1 cellular context compared by ENCODE assay signal in genomic region chr19:4380254-4380727, GRCh38.
TF ChIP-seq lines count a peak whose summit lies in the region.

No MANE protein-coding gene starts in this region.

TF ChIP-seq in K562, 482 proteins besides CTCF, POLR2A, EP300 and RAD21:
- TF ChIP-seq PKNOX1 (IDR thresholded peaks at IDR 0.05) (peak; percentile 59; the same call in 1 of the 2 replicates), KDM5B (IDR thresholded peaks at IDR 0.05; ENCODE audit: insufficient replicate concordance, low read depth, low read length) (no peak), VEZF1 (CRISPR knock-in tag; IDR thresholded peaks at IDR 0.05) (0 out of 2 replicates have a peak, but pooled peaks have one; percentile 12), CAMTA2 (CRISPR knock-in tag; conservative IDR thresholded peaks at IDR 0.05) (no peak), MTA1 (IDR thresholded peaks at IDR 0.05; ENCODE audit: borderline replicate concordance) (no peak), EGR1 (conservative IDR thresholded peaks at IDR 0.05) (no peak), EP400 (IDR thresholded peaks at IDR 0.05) (no peak), BACH1 (tag; IDR thresholded peaks at IDR 0.05) (no peak), POLR2H (tag; IDR thresholded peaks at IDR 0.05; ENCODE audit: low read depth) (no peak)
